13 cellular contexts compared by ENCODE assay signal in the genomic region with DNA sequence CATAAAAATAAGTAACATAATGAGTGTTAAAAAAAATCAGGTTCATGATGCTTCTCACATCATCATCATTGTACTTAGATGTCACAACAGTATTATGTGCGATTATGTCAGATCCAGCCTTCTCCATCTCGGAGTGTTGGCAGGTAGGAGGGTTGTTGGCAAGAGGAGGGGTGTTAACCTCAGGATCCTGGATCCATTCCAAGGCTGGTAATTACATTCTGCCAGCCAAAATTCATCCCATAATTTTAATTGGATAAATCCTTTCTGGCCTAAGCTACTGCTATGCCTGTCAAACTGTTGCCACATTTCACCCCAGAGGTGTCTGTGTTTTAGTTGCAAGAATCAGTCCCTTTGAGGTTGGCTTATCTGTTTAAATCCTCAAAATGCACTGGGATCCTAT. TPM values are rescaled to one million over a fixed set of nuclear protein-coding genes. Genes with fewer than 3 reads are reported as not detected.
DNase-seq lines count a peak whose midpoint lies in the region; ATAC-seq lines count a peak whose summit lies in the region.
"Had no signal": no experiment of that assay in that cellular context is flagged by ENCODE, and none has a peak within 500 bp of the region (broad histone marks: within the 10 kb centered on the region; RNA-seq: fewer than 3 reads in every experiment).

No MANE protein-coding gene starts in this region.

- no peaks in the 10 kb centered on the region for H3K36me3 Mint-ChIP-seq in activated T-helper 17 cell treated with anti-CD3 and anti-CD28 coated beads, Interleukin-2, amount 50 U/mL, for 72 hours (ENCODE audit: low read depth)
- no peaks in the 10 kb centered on the region for H3K36me3 Mint-ChIP-seq in stimulated activated memory B cell treated with anti-CD40 and anti-IgM and Interleukin-4, amounts not matched to agents 10 μg/mL and 1 μg/mL and 100 μg/mL, for 72 hours
- H3K36me3 Mint-ChIP-seq in activated CD8-positive, alpha-beta memory T cell treated with anti-CD3 and anti-CD28 coated beads, Interleukin-2, amount 10 ng/mL, durations not matched to agents 7 days and 5 days, result no peaks in the 10 kb centered on the region
- H3K36me3 Mint-ChIP-seq: activated naive CD8-positive, alpha-beta T cell treated with anti-CD3 and anti-CD28 coated beads, Interleukin-2, amount 10 ng/mL, durations not matched to agents 7 days and 5 days had no signal

- no peak overlapping the region for H3K27ac Mint-ChIP-seq in activated T-helper 17 cell treated with anti-CD3 and anti-CD28 coated beads, Interleukin-2, amount 50 U/mL, for 72 hours
- H3K27ac Mint-ChIP-seq in stimulated activated memory B cell treated with anti-CD40 and anti-IgM and Interleukin-4, amounts not matched to agents 10 μg/mL and 1 μg/mL and 100 μg/mL, for 72 hours, result peak overlapping the region; percentile 85
- no peak overlapping the region for H3K27ac Mint-ChIP-seq in activated CD8-positive, alpha-beta memory T cell treated with anti-CD3 and anti-CD28 coated beads, Interleukin-2, amount 10 ng/mL, durations not matched to agents 7 days and 5 days

- ATAC-seq in activated T-helper 17 cell treated with anti-CD3 and anti-CD28 coated beads, Interleukin-2, amount 50 U/mL, for 72 hours (replicated peaks), result no peak
- ATAC-seq in stimulated activated memory B cell treated with anti-CD40 and anti-IgM and Interleukin-4, amounts not matched to agents 10 μg/mL and 1 μg/mL and 100 μg/mL, for 72 hours, result no peak
- ATAC-seq in activated CD8-positive, alpha-beta memory T cell treated with anti-CD3 and anti-CD28 coated beads, Interleukin-2, amount 10 ng/mL, durations not matched to agents 7 days and 5 days, result no peak
- ATAC-seq in HG02571 (IDR thresholded peaks at IDR 0.05; ENCODE audit: unreplicated experiment), result no peak

- H3K27me3 Mint-ChIP-seq in activated T-helper 17 cell treated with anti-CD3 and anti-CD28 coated beads, Interleukin-2, amount 50 U/mL, for 72 hours, result no peaks in the 10 kb centered on the region
- H3K27me3 Mint-ChIP-seq in stimulated activated memory B cell treated with anti-CD40 and anti-IgM and Interleukin-4, amounts not matched to agents 10 μg/mL and 1 μg/mL and 100 μg/mL, for 72 hours, result peaks cover 5% of the 10 kb centered on the region
- H3K27me3 Mint-ChIP-seq in activated CD8-positive, alpha-beta memory T cell treated with anti-CD3 and anti-CD28 coated beads, Interleukin-2, amount 10 ng/mL, durations not matched to agents 7 days and 5 days, result peaks cover 20% of the 10 kb centered on the region

- no peaks in the 10 kb centered on the region for H3K4me1 Mint-ChIP-seq in activated T-helper 17 cell treated with anti-CD3 and anti-CD28 coated beads, Interleukin-2, amount 50 U/mL, for 72 hours
- H3K4me1 Mint-ChIP-seq in stimulated activated memory B cell treated with anti-CD40 and anti-IgM and Interleukin-4, amounts not matched to agents 10 μg/mL and 1 μg/mL and 100 μg/mL, for 72 hours, result no peaks in the 10 kb centered on the region
- H3K4me1 Mint-ChIP-seq in activated CD8-positive, alpha-beta memory T cell treated with anti-CD3 and anti-CD28 coated beads, Interleukin-2, amount 10 ng/mL, durations not matched to agents 7 days and 5 days, result peaks cover 8% of the 10 kb centered on the region

- CTCF ChIA-PET in activated CD8-positive, alpha-beta memory T cell treated with anti-CD3 and anti-CD28 coated beads, Interleukin-2, amount 10 ng/mL, durations not matched to agents 7 days and 5 days (lab: Charles Lee), result no interaction called here

- no peaks in the 10 kb centered on the region for H3K9me3 Mint-ChIP-seq in activated T-helper 17 cell treated with anti-CD3 and anti-CD28 coated beads, Interleukin-2, amount 50 U/mL, for 72 hours
- no peaks in the 10 kb centered on the region for H3K9me3 Mint-ChIP-seq in stimulated activated memory B cell treated with anti-CD40 and anti-IgM and Interleukin-4, amounts not matched to agents 10 μg/mL and 1 μg/mL and 100 μg/mL, for 72 hours
- no peaks in the 10 kb centered on the region for H3K9me3 Mint-ChIP-seq in activated CD8-positive, alpha-beta memory T cell treated with anti-CD3 and anti-CD28 coated beads, Interleukin-2, amount 10 ng/mL, durations not matched to agents 7 days and 5 days (ENCODE audit: low read depth)
- H3K9me3 Mint-ChIP-seq: activated CD4-positive, alpha-beta T cell treated with anti-CD3 and anti-CD28 coated beads, Interleukin-2, amount 10 ng/mL, durations not matched to agents 7 days and 5 days; activated naive CD8-positive, alpha-beta T cell treated with anti-CD3 and anti-CD28 coated beads, Interleukin-2, amount 10 ng/mL, durations not matched to agents 7 days and 5 days; CD8-positive, alpha-beta T cell had no signal

- DNase-seq in NCI-H1417 (lab: John Stamatoyannopoulos, UW) (peak in 2 of 3 experiments; percentile 24 to 69), NCI-H1417 treated with DMSO at 0.1 percent for 48 hours (lab: John Stamatoyannopoulos, UW) (no peak), NCI-H2171 (lab: John Stamatoyannopoulos, UW) (peak; percentile 28)
- no peak for DNase-seq in activated CD4-positive, alpha-beta T cell treated with anti-CD3 and anti-CD28 coated beads for 48 hours
- no peak for DNase-seq in activated CD8-positive, alpha-beta memory T cell treated with anti-CD3 and anti-CD28 coated beads, Interleukin-2, amount 10 ng/mL, durations not matched to agents 7 days and 5 days
- DNase-seq: activated CD4-positive, alpha-beta T cell treated with anti-CD3 and anti-CD28 coated beads, Interleukin-2, amount 10 ng/mL, durations not matched to agents 7 days and 5 days; activated naive CD8-positive, alpha-beta T cell treated with anti-CD3 and anti-CD28 coated beads, Interleukin-2, amount 10 ng/mL, durations not matched to agents 7 days and 5 days; SIG-M5 had no signal

- H3K4me3 Mint-ChIP-seq in activated T-helper 17 cell treated with anti-CD3 and anti-CD28 coated beads, Interleukin-2, amount 50 U/mL, for 72 hours, result peak overlapping the region; percentile 89
- no peak overlapping the region for H3K4me3 Mint-ChIP-seq in stimulated activated memory B cell treated with anti-CD40 and anti-IgM and Interleukin-4, amounts not matched to agents 10 μg/mL and 1 μg/mL and 100 μg/mL, for 72 hours
- no peak overlapping the region for H3K4me3 Mint-ChIP-seq in activated CD8-positive, alpha-beta memory T cell treated with anti-CD3 and anti-CD28 coated beads, Interleukin-2, amount 10 ng/mL, durations not matched to agents 7 days and 5 days

RNA-seq across cellular contexts. Expression of a gene that starts 0.9 kb away (rescaled TPM):
- 1 to 10 TPM; 1.3 to 2.4 TPM for total RNA-seq in activated T-helper 17 cell treated with anti-CD3 and anti-CD28 coated beads, Interleukin-2, amount 50 U/mL, for 72 hours
- total RNA-seq in activated CD8-positive, alpha-beta memory T cell treated with anti-CD3 and anti-CD28 coated beads, Interleukin-2, amount 10 ng/mL, durations not matched to agents 7 days and 5 days, result 1 to 10 TPM; 1.8 to 2.8 TPM
- total RNA-seq: smooth muscle cell had no signal

RNA-seq across cellular contexts. Expression of a gene that starts 59.2 kb away (rescaled TPM):
- 10 to 100 TPM; 16.3 to 19.8 TPM for total RNA-seq in activated T-helper 17 cell treated with anti-CD3 and anti-CD28 coated beads, Interleukin-2, amount 50 U/mL, for 72 hours
- total RNA-seq in activated CD8-positive, alpha-beta memory T cell treated with anti-CD3 and anti-CD28 coated beads, Interleukin-2, amount 10 ng/mL, durations not matched to agents 7 days and 5 days, result 10 to 100 TPM; 18.9 to 19.5 TPM

Comparison
In these comparisons a context has a peak if more than half of its experiments do, and no peak if none do; other contexts are left out.
1. DNase-seq: peak in NCI-H1417 (2 of 3) and NCI-H2171 (single experiment); none in NCI-H1417 treated with DMSO at 0.1 percent for 48 hours (single experiment), activated CD4-positive, alpha-beta T cell treated with anti-CD3 and anti-CD28 coated beads for 48 hours (single experiment) and activated CD8-positive, alpha-beta memory T cell treated with anti-CD3 and anti-CD28 coated beads, Interleukin-2, amount 10 ng/mL, durations not matched to agents 7 days and 5 days (single experiment).